Comparison of ENCODE assay signal across 1 cellular context in the genomic region with DNA sequence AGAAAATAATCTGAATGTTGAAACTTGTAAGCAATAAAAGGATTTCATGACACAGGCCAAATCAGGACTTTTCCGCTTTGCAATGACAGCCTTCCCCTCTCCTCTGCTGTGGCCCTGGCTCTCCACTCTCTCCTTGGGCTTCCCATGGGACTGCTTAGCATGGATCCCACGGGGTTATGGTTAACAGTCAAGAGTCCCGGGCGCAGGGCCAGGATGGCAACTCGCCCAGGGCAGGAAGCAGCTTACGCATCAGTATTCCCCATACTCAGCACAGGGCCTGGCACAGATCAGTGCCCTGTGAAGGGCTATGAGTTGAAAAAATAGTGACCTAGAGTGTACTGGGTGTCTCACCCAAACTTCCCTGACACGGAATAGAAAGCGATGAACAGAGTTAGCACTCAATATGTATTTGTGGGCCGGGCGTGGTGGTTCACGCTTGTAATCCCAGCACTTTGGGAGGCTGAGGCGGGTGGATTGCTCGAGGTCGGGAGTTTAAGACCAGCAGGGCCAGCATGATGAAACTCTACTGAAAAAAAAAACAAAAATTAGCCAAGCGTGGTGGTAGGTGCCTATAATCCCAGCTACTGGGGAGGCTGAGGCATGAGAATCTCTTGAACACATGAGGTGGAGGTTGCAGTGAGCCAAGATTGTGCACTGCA.
TF ChIP-seq lines count a peak whose summit lies in the region.

No MANE protein-coding gene starts in this region.

TF ChIP-seq in SK-N-SH, 30 proteins besides CTCF, POLR2A, EP300 and RAD21 (continued from another document):
- TF ChIP-seq FOSL2 (IDR thresholded peaks at IDR 0.05; ENCODE audit: borderline replicate concordance, low read depth): peak; percentile 35; the same call in 1 of the 2 replicates
- no peak for TF ChIP-seq RFX5 (IDR thresholded peaks at IDR 0.05; ENCODE audit: low read length)
- no peak for TF ChIP-seq RCOR1 (IDR thresholded peaks at IDR 0.05; ENCODE audit: low read length)
- TF ChIP-seq, protein P1, sequence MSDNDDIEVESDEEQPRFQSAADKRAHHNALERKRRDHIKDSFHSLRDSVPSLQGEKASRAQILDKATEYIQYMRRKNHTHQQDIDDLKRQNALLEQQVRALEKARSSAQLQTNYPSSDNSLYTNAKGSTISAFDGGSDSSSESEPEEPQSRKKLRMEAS (IDR thresholded peaks at IDR 0.05; ENCODE audit: low read depth): no peak
- TF ChIP-seq, protein P2, sequence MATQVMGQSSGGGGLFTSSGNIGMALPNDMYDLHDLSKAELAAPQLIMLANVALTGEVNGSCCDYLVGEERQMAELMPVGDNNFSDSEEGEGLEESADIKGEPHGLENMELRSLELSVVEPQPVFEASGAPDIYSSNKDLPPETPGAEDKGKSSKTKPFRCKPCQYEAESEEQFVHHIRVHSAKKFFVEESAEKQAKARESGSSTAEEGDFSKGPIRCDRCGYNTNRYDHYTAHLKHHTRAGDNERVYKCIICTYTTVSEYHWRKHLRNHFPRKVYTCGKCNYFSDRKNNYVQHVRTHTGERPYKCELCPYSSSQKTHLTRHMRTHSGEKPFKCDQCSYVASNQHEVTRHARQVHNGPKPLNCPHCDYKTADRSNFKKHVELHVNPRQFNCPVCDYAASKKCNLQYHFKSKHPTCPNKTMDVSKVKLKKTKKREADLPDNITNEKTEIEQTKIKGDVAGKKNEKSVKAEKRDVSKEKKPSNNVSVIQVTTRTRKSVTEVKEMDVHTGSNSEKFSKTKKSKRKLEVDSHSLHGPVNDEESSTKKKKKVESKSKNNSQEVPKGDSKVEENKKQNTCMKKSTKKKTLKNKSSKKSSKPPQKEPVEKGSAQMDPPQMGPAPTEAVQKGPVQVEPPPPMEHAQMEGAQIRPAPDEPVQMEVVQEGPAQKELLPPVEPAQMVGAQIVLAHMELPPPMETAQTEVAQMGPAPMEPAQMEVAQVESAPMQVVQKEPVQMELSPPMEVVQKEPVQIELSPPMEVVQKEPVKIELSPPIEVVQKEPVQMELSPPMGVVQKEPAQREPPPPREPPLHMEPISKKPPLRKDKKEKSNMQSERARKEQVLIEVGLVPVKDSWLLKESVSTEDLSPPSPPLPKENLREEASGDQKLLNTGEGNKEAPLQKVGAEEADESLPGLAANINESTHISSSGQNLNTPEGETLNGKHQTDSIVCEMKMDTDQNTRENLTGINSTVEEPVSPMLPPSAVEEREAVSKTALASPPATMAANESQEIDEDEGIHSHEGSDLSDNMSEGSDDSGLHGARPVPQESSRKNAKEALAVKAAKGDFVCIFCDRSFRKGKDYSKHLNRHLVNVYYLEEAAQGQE (IDR thresholded peaks at IDR 0.05; ENCODE audit: low read depth, low read length): no peak
